In the genomic region with DNA sequence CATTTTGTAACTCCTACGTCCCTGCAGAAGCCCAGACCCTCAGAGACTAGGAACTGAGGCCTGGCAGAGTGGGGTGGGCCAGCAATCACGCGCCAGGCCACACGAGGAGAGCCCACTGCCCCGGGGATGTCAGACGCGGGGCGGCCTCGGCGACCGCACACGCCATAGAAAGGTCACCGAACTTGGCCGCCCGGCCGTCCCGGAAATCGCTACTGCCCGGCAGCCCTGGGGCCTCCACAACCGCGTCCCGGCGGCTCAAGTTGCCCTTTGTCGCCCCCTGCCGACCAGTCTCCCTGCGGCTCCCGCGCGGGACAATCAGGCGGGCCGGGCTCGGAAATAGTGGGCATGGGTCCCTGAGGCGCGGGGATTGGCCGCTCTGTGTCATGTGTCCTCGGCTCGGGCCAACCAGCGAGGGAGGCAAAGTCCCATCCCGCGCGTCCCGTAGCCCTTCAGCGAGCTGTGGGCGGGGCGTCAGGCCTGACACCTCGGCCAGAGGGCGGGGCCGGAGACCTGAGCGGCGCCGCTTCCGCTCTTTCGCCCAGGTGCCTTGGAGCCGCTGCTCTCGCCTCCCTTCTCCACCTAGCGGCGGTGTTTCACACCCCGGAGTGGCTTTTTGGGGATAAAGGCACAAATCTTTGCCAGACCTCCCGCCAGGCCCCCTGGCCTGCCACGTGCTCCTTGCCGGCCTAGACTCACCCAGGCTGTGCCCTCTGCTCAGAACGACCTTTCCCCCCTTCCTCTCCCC, we compare ENCODE assay signal across 1 cellular context.
TF ChIP-seq lines count a peak whose summit lies in the region.

No MANE protein-coding gene starts in this region.

TF ChIP-seq in K562, 482 proteins besides CTCF, POLR2A, EP300 and RAD21 (continued from another document and continues in another):
- TF ChIP-seq MTA3 (IDR thresholded peaks at IDR 0.05; ENCODE audit: borderline replicate concordance) (no peak), KDM1A (IDR thresholded peaks at IDR 0.05) (peak in 1 of 2 experiments; percentile 11; a peak in 1 of 4 replicates), ZNF766 (CRISPR knock-in tag; conservative IDR thresholded peaks at IDR 0.05) (0 out of 2 replicates have a peak, but pooled peaks have one; percentile 22), ELF1 (tag; IDR thresholded peaks at IDR 0.05) (peak; percentile 81), ZNF184 (CRISPR knock-in tag; IDR thresholded peaks at IDR 0.05) (no peak), ZNF134 (CRISPR knock-in tag; conservative IDR thresholded peaks at IDR 0.05) (no peak), CBX3 (IDR thresholded peaks at IDR 0.05; ENCODE audit: borderline replicate concordance in 1 of 2, low read length in 2 of 2) (peak in 1 of 2 experiments; percentile 63; a peak in 1 of 3 replicates), ZNF75A (CRISPR knock-in tag; IDR thresholded peaks at IDR 0.05) (no peak), ZFP36 (IDR thresholded peaks at IDR 0.05; ENCODE audit: low read depth, low read length, partially characterized antibody) (peak; percentile 3), ELF4 (CRISPR knock-in tag; IDR thresholded peaks at IDR 0.05) (no peak), CCAR2 (IDR thresholded peaks at IDR 0.05; ENCODE audit: low read depth, low read length) (no peak), HIVEP1 (CRISPR knock-in tag; IDR thresholded peaks at IDR 0.05) (no peak), HNRNPLL (IDR thresholded peaks at IDR 0.05; ENCODE audit: low read depth, low read length, poor library complexity, severe bottlenecking) (peak; percentile 22), ZNF444 (CRISPR knock-in tag; IDR thresholded peaks at IDR 0.05) (no peak), FOXP1 (CRISPR knock-in tag; IDR thresholded peaks at IDR 0.05) (peak; percentile 23; the same call in 1 of the 2 replicates), ILK (tag; IDR thresholded peaks at IDR 0.05; ENCODE audit: borderline replicate concordance, low read depth) (no peak), ASH1L (IDR thresholded peaks at IDR 0.05; ENCODE audit: borderline replicate concordance, low read depth, partially characterized antibody) (no peak), JUN (IDR thresholded peaks at IDR 0.05; ENCODE audit: borderline replicate concordance, low read depth, low read length) (no peak), JUN (CRISPR knock-in tag; IDR thresholded peaks at IDR 0.05; ENCODE audit: borderline replicate concordance) (no peak), NFYB (IDR thresholded peaks at IDR 0.05; ENCODE audit: extremely low read depth, insufficient read length) (peak; percentile 72), FOXA1 (IDR thresholded peaks at IDR 0.05; ENCODE audit: borderline replicate concordance) (no peak), ZNF217 (CRISPR knock-in tag; IDR thresholded peaks at IDR 0.05) (no peak), PCBP2 (IDR thresholded peaks at IDR 0.05; ENCODE audit: low read depth, low read length, poor library complexity, severe bottlenecking) (no peak), MYNN (IDR thresholded peaks at IDR 0.05) (no peak), MYNN (CRISPR knock-in tag; IDR thresholded peaks at IDR 0.05) (no peak), IRF9 (tag; IDR thresholded peaks at IDR 0.05) (no peak), NFATC3 (IDR thresholded peaks at IDR 0.05) (no peak), HMG20B (CRISPR knock-in tag; IDR thresholded peaks at IDR 0.05) (no peak), ZNF197 (CRISPR knock-in tag; IDR thresholded peaks at IDR 0.05; ENCODE audit: low read depth) (0 out of 2 replicates have a peak, but pooled peaks have one; percentile 53), AFF4 (CRISPR knock-in tag; IDR thresholded peaks at IDR 0.05) (peak; percentile 76), STAG1 (CRISPR knock-in tag; IDR thresholded peaks at IDR 0.05; ENCODE audit: borderline replicate concordance) (no peak; the same call in 1 of the 2 replicates), NCOA6 (IDR thresholded peaks at IDR 0.05) (no peak)
- TF ChIP-seq, protein P1, sequence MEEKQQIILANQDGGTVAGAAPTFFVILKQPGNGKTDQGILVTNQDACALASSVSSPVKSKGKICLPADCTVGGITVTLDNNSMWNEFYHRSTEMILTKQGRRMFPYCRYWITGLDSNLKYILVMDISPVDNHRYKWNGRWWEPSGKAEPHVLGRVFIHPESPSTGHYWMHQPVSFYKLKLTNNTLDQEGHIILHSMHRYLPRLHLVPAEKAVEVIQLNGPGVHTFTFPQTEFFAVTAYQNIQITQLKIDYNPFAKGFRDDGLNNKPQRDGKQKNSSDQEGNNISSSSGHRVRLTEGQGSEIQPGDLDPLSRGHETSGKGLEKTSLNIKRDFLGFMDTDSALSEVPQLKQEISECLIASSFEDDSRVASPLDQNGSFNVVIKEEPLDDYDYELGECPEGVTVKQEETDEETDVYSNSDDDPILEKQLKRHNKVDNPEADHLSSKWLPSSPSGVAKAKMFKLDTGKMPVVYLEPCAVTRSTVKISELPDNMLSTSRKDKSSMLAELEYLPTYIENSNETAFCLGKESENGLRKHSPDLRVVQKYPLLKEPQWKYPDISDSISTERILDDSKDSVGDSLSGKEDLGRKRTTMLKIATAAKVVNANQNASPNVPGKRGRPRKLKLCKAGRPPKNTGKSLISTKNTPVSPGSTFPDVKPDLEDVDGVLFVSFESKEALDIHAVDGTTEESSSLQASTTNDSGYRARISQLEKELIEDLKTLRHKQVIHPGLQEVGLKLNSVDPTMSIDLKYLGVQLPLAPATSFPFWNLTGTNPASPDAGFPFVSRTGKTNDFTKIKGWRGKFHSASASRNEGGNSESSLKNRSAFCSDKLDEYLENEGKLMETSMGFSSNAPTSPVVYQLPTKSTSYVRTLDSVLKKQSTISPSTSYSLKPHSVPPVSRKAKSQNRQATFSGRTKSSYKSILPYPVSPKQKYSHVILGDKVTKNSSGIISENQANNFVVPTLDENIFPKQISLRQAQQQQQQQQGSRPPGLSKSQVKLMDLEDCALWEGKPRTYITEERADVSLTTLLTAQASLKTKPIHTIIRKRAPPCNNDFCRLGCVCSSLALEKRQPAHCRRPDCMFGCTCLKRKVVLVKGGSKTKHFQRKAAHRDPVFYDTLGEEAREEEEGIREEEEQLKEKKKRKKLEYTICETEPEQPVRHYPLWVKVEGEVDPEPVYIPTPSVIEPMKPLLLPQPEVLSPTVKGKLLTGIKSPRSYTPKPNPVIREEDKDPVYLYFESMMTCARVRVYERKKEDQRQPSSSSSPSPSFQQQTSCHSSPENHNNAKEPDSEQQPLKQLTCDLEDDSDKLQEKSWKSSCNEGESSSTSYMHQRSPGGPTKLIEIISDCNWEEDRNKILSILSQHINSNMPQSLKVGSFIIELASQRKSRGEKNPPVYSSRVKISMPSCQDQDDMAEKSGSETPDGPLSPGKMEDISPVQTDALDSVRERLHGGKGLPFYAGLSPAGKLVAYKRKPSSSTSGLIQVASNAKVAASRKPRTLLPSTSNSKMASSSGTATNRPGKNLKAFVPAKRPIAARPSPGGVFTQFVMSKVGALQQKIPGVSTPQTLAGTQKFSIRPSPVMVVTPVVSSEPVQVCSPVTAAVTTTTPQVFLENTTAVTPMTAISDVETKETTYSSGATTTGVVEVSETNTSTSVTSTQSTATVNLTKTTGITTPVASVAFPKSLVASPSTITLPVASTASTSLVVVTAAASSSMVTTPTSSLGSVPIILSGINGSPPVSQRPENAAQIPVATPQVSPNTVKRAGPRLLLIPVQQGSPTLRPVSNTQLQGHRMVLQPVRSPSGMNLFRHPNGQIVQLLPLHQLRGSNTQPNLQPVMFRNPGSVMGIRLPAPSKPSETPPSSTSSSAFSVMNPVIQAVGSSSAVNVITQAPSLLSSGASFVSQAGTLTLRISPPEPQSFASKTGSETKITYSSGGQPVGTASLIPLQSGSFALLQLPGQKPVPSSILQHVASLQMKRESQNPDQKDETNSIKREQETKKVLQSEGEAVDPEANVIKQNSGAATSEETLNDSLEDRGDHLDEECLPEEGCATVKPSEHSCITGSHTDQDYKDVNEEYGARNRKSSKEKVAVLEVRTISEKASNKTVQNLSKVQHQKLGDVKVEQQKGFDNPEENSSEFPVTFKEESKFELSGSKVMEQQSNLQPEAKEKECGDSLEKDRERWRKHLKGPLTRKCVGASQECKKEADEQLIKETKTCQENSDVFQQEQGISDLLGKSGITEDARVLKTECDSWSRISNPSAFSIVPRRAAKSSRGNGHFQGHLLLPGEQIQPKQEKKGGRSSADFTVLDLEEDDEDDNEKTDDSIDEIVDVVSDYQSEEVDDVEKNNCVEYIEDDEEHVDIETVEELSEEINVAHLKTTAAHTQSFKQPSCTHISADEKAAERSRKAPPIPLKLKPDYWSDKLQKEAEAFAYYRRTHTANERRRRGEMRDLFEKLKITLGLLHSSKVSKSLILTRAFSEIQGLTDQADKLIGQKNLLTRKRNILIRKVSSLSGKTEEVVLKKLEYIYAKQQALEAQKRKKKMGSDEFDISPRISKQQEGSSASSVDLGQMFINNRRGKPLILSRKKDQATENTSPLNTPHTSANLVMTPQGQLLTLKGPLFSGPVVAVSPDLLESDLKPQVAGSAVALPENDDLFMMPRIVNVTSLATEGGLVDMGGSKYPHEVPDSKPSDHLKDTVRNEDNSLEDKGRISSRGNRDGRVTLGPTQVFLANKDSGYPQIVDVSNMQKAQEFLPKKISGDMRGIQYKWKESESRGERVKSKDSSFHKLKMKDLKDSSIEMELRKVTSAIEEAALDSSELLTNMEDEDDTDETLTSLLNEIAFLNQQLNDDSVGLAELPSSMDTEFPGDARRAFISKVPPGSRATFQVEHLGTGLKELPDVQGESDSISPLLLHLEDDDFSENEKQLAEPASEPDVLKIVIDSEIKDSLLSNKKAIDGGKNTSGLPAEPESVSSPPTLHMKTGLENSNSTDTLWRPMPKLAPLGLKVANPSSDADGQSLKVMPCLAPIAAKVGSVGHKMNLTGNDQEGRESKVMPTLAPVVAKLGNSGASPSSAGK (IDR thresholded peaks at IDR 0.05) = peak; percentile 67
- TF ChIP-seq, protein P2, sequence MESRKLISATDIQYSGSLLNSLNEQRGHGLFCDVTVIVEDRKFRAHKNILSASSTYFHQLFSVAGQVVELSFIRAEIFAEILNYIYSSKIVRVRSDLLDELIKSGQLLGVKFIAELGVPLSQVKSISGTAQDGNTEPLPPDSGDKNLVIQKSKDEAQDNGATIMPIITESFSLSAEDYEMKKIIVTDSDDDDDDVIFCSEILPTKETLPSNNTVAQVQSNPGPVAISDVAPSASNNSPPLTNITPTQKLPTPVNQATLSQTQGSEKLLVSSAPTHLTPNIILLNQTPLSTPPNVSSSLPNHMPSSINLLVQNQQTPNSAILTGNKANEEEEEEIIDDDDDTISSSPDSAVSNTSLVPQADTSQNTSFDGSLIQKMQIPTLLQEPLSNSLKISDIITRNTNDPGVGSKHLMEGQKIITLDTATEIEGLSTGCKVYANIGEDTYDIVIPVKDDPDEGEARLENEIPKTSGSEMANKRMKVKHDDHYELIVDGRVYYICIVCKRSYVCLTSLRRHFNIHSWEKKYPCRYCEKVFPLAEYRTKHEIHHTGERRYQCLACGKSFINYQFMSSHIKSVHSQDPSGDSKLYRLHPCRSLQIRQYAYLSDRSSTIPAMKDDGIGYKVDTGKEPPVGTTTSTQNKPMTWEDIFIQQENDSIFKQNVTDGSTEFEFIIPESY (CRISPR knock-in tag; IDR thresholded peaks at IDR 0.05) = peak; percentile 51; the same call in 1 of the 2 replicates
- TF ChIP-seq, protein P3, sequence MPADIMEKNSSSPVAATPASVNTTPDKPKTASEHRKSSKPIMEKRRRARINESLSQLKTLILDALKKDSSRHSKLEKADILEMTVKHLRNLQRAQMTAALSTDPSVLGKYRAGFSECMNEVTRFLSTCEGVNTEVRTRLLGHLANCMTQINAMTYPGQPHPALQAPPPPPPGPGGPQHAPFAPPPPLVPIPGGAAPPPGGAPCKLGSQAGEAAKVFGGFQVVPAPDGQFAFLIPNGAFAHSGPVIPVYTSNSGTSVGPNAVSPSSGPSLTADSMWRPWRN (IDR thresholded peaks at IDR 0.05; ENCODE audit: low read depth) = no peak
- TF ChIP-seq, protein P4, sequence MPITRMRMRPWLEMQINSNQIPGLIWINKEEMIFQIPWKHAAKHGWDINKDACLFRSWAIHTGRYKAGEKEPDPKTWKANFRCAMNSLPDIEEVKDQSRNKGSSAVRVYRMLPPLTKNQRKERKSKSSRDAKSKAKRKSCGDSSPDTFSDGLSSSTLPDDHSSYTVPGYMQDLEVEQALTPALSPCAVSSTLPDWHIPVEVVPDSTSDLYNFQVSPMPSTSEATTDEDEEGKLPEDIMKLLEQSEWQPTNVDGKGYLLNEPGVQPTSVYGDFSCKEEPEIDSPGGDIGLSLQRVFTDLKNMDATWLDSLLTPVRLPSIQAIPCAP (CRISPR knock-in tag; IDR thresholded peaks at IDR 0.05; ENCODE audit: borderline replicate concordance) = no peak
